8 cellular contexts compared by ENCODE assay signal in the genomic region with DNA sequence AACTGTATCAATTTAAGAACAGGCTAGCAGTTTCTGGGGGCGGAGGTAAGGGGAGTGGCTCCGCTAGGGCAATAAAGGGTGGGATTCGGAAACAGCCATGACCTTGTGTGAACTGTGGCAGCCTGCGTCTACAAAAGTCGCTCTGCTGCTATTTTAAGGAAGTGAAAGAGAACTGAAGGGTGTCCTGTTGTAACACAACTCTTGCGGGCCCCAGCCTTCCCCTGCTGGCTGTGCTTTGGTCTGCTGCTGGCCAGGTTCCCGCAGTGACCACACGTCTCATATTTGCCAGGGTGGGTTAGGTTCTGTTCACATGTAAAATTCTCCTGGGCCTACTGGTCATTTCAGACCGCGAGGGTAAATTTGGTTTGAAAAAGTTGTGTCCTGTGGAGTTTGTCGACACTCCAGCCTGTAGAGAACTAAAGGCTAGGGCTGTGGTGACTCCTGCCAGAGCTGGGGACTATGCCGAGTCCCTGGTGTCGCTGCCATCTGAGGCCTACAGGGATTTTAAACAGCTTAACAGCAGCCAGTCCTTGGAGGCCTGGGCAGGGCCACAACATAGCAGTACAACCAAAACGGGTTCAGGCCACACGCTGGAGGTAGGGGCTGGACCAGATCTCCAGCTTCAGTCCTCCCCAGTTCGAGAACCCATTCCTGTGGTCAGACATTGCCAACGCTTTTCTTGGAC. TPM values are rescaled to one million over a fixed set of nuclear protein-coding genes. Genes with fewer than 3 reads are reported as not detected.
DNase-seq lines count a peak whose midpoint lies in the region; ATAC-seq and TF ChIP-seq lines count a peak whose summit lies in the region.

No MANE protein-coding gene starts in this region.

- peak overlapping the region; percentile 94; the same call in 1 of the 2 replicates for H2AFZ ChIP-seq in Karpas-422 (ENCODE audit: low read length)

- H3K9me3 ChIP-seq in Karpas-422 (ENCODE audit: low read length) (no peaks in the 10 kb centered on the region), sigmoid colon (no peaks in the 10 kb centered on the region)

- H3K79me2 ChIP-seq in Karpas-422 (ENCODE audit: low read length), result no peaks in the 10 kb centered on the region

- H3K4me1 ChIP-seq in Karpas-422 (ENCODE audit: low read length), result peaks cover 33% of the 10 kb centered on the region
- H3K4me1 ChIP-seq in sigmoid colon, result peaks cover 0 to 29% (median 21%) of the 10 kb centered on the region in 4 donors

- ATAC-seq in GM21576 (IDR thresholded peaks at IDR 0.05; ENCODE audit: unreplicated experiment), result peak; percentile 71

- no peaks in the 10 kb centered on the region for H4K20me1 ChIP-seq in Karpas-422 (ENCODE audit: insufficient read depth, low read depth, low read length)

- no peaks in the 10 kb centered on the region for H3K27me3 ChIP-seq in Karpas-422 (ENCODE audit: low read length)
- H3K27me3 ChIP-seq in sigmoid colon, result no peaks in the 10 kb centered on the region

- TF ChIP-seq CTCF in GM12874 (IDR thresholded peaks at IDR 0.05; ENCODE audit: insufficient read depth, low read depth, low read length), result peak; percentile 30; the same call in 1 of the 2 replicates
- TF ChIP-seq CTCF in sigmoid colon (IDR thresholded peaks at IDR 0.05), result no peak

- H3K9ac ChIP-seq in Karpas-422 (ENCODE audit: low read length), result peak overlapping the region; percentile 87

- no peak for TF ChIP-seq POLR2A in sigmoid colon (IDR thresholded peaks at IDR 0.05)

- H3K4me2 ChIP-seq in Karpas-422 (ENCODE audit: low read depth, low read length, poor library complexity, severe bottlenecking), result peak overlapping the region; percentile 99

- peak; percentile 91 for DNase-seq in Karpas-422
- DNase-seq in amygdala (lab: John Stamatoyannopoulos, UW), result peak in 44 of 56 donors; percentile 11 to 78 (median 52)
- DNase-seq in hippocampal formation (lab: John Stamatoyannopoulos, UW), result peak; percentile 53 to 63
- peak; percentile 89 for DNase-seq in sigmoid colon
- no peak for DNase-seq in NCI-H345 (lab: John Stamatoyannopoulos, UW)
- DNase-seq in NCI-H146 treated with DMSO at 0.1 percent for 48 hours (lab: John Stamatoyannopoulos, UW; ENCODE audit: unreplicated experiment), result no peak

- H3K36me3 ChIP-seq in Karpas-422 (ENCODE audit: insufficient read depth, low read length) (no peaks in the 10 kb centered on the region), sigmoid colon (no peaks in the 10 kb centered on the region)

- no peaks in the 10 kb centered on the region for H3K9me2 ChIP-seq in Karpas-422 (replicated peaks; ENCODE audit: insufficient read depth, low read length)

- 7 to 11% methylated on average over 17 of the region's 17 CpGs for WGBS in sigmoid colon, 2 donors

- TF ChIP-seq EP300 in sigmoid colon (IDR thresholded peaks at IDR 0.05), result peak in 1 of 4 donors; percentile 30

- intact Hi-C loops in sigmoid colon (cut with DNase I), result loop anchor here (2.0 to 5.0 kb wide), 3 partner anchors 155 to 475 kb away; partner anchors contain the start of gene EIF3F

- peak overlapping the region; percentile 82 for H3K27ac ChIP-seq in Karpas-422 (ENCODE audit: low read length)
- H3K27ac ChIP-seq in sigmoid colon, result peak overlapping the region; percentile 79 to 89 (median 84)

- peak overlapping the region; percentile 80 for H3K4me3 ChIP-seq in Karpas-422 (ENCODE audit: low read length)
- peak overlapping the region; percentile 53 to 81 (median 74) for H3K4me3 ChIP-seq in sigmoid colon

RNA-seq across cellular contexts. Expression of gene PPFIBP2, which starts 1.1 kb away (rescaled TPM):
- 25.1 and 36.5 TPM in 2 replicates for total RNA-seq in Karpas-422 (2014; rRNA removed; shearing (Covaris generic); ENCODE audit: low replicate concordance)
- total RNA-seq in sigmoid colon, result 10 to 100 TPM in 2 of 4 donors, 1 to 10 TPM in 2; 4.1 to 11.6 (median 9.2) TPM
- 10 to 100 TPM; 26.7 to 33.5 (median 30.6) TPM for polyA plus RNA-seq in sigmoid colon

RNA-seq across cellular contexts. Expression of gene OLFML1, which starts 27.4 kb away (rescaled TPM):
- not detected in 2 replicates for total RNA-seq in Karpas-422 (2014; rRNA removed; shearing (Covaris generic); ENCODE audit: low replicate concordance)
- total RNA-seq in sigmoid colon, result 10 to 100 TPM in 2 of 4 donors, 1 to 10 TPM in 2; 2.2 to 14.7 (median 8.7) TPM
- polyA plus RNA-seq in sigmoid colon, result 1 to 10 TPM in 2 of 3 donors, not detected in 1; 1.8 to 2.7 TPM

Comparison
In these comparisons a context has a peak if more than half of its experiments do, and no peak if none do; other contexts are left out.
1. DNase-seq: peak in Karpas-422 (single experiment), amygdala (44 of 56), hippocampal formation (2 of 2) and sigmoid colon (single experiment); none in NCI-H345 (single experiment) and NCI-H146 treated with DMSO at 0.1 percent for 48 hours (single experiment).